In the genomic region with DNA sequence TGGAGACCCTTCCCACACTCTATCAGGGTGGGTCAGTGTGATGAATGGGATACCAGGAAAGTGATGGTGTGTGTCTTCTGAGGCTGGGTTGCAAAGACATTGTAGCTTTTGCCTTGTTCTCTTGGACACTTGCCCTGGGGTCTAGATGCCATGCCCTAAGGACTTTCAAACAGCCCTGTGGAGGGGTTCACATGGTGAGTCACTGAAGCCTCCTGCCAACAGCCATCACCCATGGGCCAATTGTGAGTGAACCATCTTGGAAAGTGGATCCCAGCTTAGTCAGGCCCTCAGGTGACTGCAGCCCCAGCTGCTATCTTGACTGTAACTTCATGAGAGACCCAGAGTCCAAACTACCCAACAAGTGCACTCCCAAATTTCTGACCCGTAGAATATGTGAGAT, we compare ENCODE assay signal across 20 cellular contexts. TPM values are rescaled to one million over a fixed set of nuclear protein-coding genes. Genes with fewer than 3 reads are reported as not detected.
DNase-seq lines count a peak whose midpoint lies in the region; TF ChIP-seq lines count a peak whose summit lies in the region.
"Had no signal": no experiment of that assay in that cellular context is flagged by ENCODE, and none has a peak within 500 bp of the region (broad histone marks: within the 10 kb centered on the region; RNA-seq: fewer than 3 reads in every experiment).

No MANE protein-coding gene starts in this region.

- no peak overlapping the region for H2BK15ac ChIP-seq in neuronal stem cell (ENCODE audit: low read length)

- H4K91ac ChIP-seq in neuronal stem cell (ENCODE audit: low read depth, low read length, poor library complexity) = no peak overlapping the region

- H3K4ac ChIP-seq in neuronal stem cell (ENCODE audit: low read length) = no peak overlapping the region

- H2AFZ ChIP-seq in neuronal stem cell (ENCODE audit: low read length) = no peak overlapping the region

- no peak for TF ChIP-seq CTCF in dorsolateral prefrontal cortex (IDR thresholded peaks at IDR 0.05 in 54 of 56, conservative IDR thresholded peaks at IDR 0.05 in 2 of 56; ENCODE audit: low read depth in 1 of 56, partially characterized antibody in 56 of 56)

- no peak overlapping the region for H2AK5ac ChIP-seq in neuronal stem cell (ENCODE audit: low read depth, low read length)

- intact Hi-C loops in dorsolateral prefrontal cortex (cut with DNase I) = no loop called here

- no peak overlapping the region for H3K4me3 ChIP-seq in BLaER1 treated with 17β-estradiol and CSF1 and Interleukin-3, amounts not matched to agents 10 nM and 100 nM
- no peak overlapping the region for H3K4me3 ChIP-seq in MG63
- no peak overlapping the region for H3K4me3 ChIP-seq in neuronal stem cell (ENCODE audit: low read length in 2 of 2)
- no peak overlapping the region for H3K4me3 ChIP-seq in dorsolateral prefrontal cortex
- H3K4me3 ChIP-seq: GM12878, HAP-1 had no signal

- peak overlapping the region in 9 of 11 experiments; percentile 57 to 80 (median 69); a peak in 18 of 22 replicates for H3K4me2 ChIP-seq in BLaER1 treated with 17β-estradiol and CSF1 and Interleukin-3, amounts not matched to agents 10 nM and 100 nM
- no peak overlapping the region for H3K4me2 ChIP-seq in neuronal stem cell (ENCODE audit: insufficient read depth, low read length, poor library complexity, severe bottlenecking)

- DNase-seq in MG63 = peak; percentile 68
- DNase-seq in myocyte (ENCODE audit: low read depth) = peak; percentile 24
- no peak for DNase-seq in neuronal stem cell (ENCODE audit: low spot score)
- DNase-seq in central memory CD4-positive, alpha-beta T cell = no peak
- DNase-seq in dorsolateral prefrontal cortex = no peak
- no peak for DNase-seq in substantia nigra (lab: John Stamatoyannopoulos, UW)
- DNase-seq: AML-193; BE2C; Caco-2; CD4-positive, CD25-positive, alpha-beta regulatory T cell; CD8-positive, alpha-beta T cell; DMS153; DND-41; GDM1; GOT3; HFFc6 had no signal

- H3K36me3 ChIP-seq in BLaER1 treated with 17β-estradiol and CSF1 and Interleukin-3, amounts not matched to agents 10 nM and 100 nM = no peaks in the 10 kb centered on the region
- H3K36me3 ChIP-seq in MG63 (no peaks in the 10 kb centered on the region), neuronal stem cell (replicated peaks in 1 of 2; ENCODE audit: control insufficient read depth in 2 of 2, insufficient read depth in 2 of 2, low read length in 2 of 2) (no peaks in the 10 kb centered on the region)
- H3K36me3 ChIP-seq: BE2C, HAP-1 had no signal

- H3K23ac ChIP-seq in neuronal stem cell (ENCODE audit: low read depth, low read length, poor library complexity) = no peak overlapping the region

- WGBS in neuronal stem cell (ENCODE audit: extremely low coverage in 2 of 2, insufficient read length in 2 of 2, insufficient replicate concordance in 1 of 2), 2 donors = no CpG with 5 or more reads among the region's 1 CpG

- H4K20me1 ChIP-seq in BLaER1 treated with 17β-estradiol and CSF1 and Interleukin-3, amounts not matched to agents 10 nM and 100 nM = no peaks in the 10 kb centered on the region; a peak in 1 of 22 replicates

- H3K9ac ChIP-seq in BLaER1 treated with 17β-estradiol and CSF1 and Interleukin-3, amounts not matched to agents 10 nM and 100 nM = no peak overlapping the region
- H3K9ac ChIP-seq in neuronal stem cell (ENCODE audit: low read depth, low read length, poor library complexity) = no peak overlapping the region

- H3K79me1 ChIP-seq in neuronal stem cell (ENCODE audit: low read depth, low read length) = no peaks in the 10 kb centered on the region

- no peaks in the 10 kb centered on the region for H3K9me3 ChIP-seq in BLaER1 treated with 17β-estradiol and CSF1 and Interleukin-3, amounts not matched to agents 10 nM and 100 nM (replicated peaks in 1 of 11)
- H3K9me3 ChIP-seq in MG63 = no peaks in the 10 kb centered on the region
- H3K9me3 ChIP-seq in neuronal stem cell (replicated peaks in 1 of 2; ENCODE audit: control insufficient read depth in 2 of 2, insufficient read depth in 1 of 2, low read depth in 1 of 2, low read length in 2 of 2) = no peaks in the 10 kb centered on the region
- H3K9me3 ChIP-seq: BE2C, Caco-2, HAP-1 had no signal

- no peak overlapping the region for H2BK5ac ChIP-seq in neuronal stem cell (ENCODE audit: low read length)

- H2BK12ac ChIP-seq in neuronal stem cell (ENCODE audit: low read length) = no peak overlapping the region

- no peak overlapping the region for H3K14ac ChIP-seq in neuronal stem cell (ENCODE audit: low read length)

- peaks cover 0 to 26% (median 24%) of the 10 kb centered on the region in 10 experiments; a peak in 17 of 20 replicates for H3K4me1 ChIP-seq in BLaER1 treated with 17β-estradiol and CSF1 and Interleukin-3, amounts not matched to agents 10 nM and 100 nM
- peaks cover 1 to 2% of the 10 kb centered on the region in 2 donors for H3K4me1 ChIP-seq in neuronal stem cell (ENCODE audit: control insufficient read depth in 2 of 2, insufficient read depth in 1 of 2, low read depth in 1 of 2, low read length in 2 of 2)
- H3K4me1 ChIP-seq: BE2C, Caco-2, HAP-1 had no signal

- H3K18ac ChIP-seq in neuronal stem cell (ENCODE audit: low read length) = no peak overlapping the region

- no peak overlapping the region for H2BK120ac ChIP-seq in neuronal stem cell (ENCODE audit: low read depth, low read length)

- H3K27ac ChIP-seq in BLaER1 treated with 17β-estradiol and CSF1 and Interleukin-3, amounts not matched to agents 10 nM and 100 nM = no peak overlapping the region
- H3K27ac ChIP-seq in neuronal stem cell (replicated peaks; ENCODE audit: low read length) (no peak overlapping the region), dorsolateral prefrontal cortex (no peak overlapping the region), substantia nigra (ENCODE audit: low read depth, low read length, poor library complexity, severe bottlenecking) (no peak overlapping the region)
- H3K27ac ChIP-seq: C4-2B had no signal

- H3K27me3 ChIP-seq in BLaER1 treated with 17β-estradiol and CSF1 and Interleukin-3, amounts not matched to agents 10 nM and 100 nM = peaks cover 0 to 24% (median 9%) of the 10 kb centered on the region in 11 experiments; a peak in 10 of 22 replicates
- H3K27me3 ChIP-seq in MG63 = no peaks in the 10 kb centered on the region
- no peaks in the 10 kb centered on the region for H3K27me3 ChIP-seq in neuronal stem cell (ENCODE audit: control insufficient read depth in 3 of 3, insufficient read depth in 3 of 3, low read depth in 1 of 3, low read length in 3 of 3)
- H3K27me3 ChIP-seq in dorsolateral prefrontal cortex = peaks cover 0 to 7% (median 0%) of the 10 kb centered on the region in 45 donors
- H3K27me3 ChIP-seq: BE2C had no signal

- no peak overlapping the region for H4K8ac ChIP-seq in neuronal stem cell (ENCODE audit: low read depth, low read length)

RNA-seq across cellular contexts. Expression of gene IGFBP5, which starts 25.8 kb away (rescaled TPM):
- total RNA-seq in MG63 (2014; rRNA removed; shearing (Covaris generic); ENCODE audit: low replicate concordance) = 1.8 and 3.8 TPM in 2 replicates
- 15.8 and 23.5 TPM in 2 replicates for total RNA-seq in myocyte
- polyA plus RNA-seq in myocyte (2012) = 905 TPM
- 280 TPM for polyA plus RNA-seq in neuronal stem cell (2013, experiment 1 of 2)
- 290 TPM for polyA plus RNA-seq in neuronal stem cell (2013, experiment 2 of 2)
- total RNA-seq in dorsolateral prefrontal cortex = 100 to 1,000 TPM in 4 of 120 experiments, 10 to 100 TPM in 116; 21.9 to 125 (median 57.7) TPM
- total RNA-seq: CD8-positive, alpha-beta T cell had no signal
- polyA plus RNA-seq: CD4-positive, CD25-positive, alpha-beta regulatory T cell; GM12878 had no signal

Comparison
In these comparisons a context has a peak if more than half of its experiments do, and no peak if none do; other contexts are left out.
1. DNase-seq: peak in MG63 (single experiment) and myocyte (single experiment); none in neuronal stem cell (single experiment), central memory CD4-positive, alpha-beta T cell (single experiment), dorsolateral prefrontal cortex (0 of 10) and substantia nigra (0 of 49).